ENCODE assay signal across 1 cellular context in the genomic region with DNA sequence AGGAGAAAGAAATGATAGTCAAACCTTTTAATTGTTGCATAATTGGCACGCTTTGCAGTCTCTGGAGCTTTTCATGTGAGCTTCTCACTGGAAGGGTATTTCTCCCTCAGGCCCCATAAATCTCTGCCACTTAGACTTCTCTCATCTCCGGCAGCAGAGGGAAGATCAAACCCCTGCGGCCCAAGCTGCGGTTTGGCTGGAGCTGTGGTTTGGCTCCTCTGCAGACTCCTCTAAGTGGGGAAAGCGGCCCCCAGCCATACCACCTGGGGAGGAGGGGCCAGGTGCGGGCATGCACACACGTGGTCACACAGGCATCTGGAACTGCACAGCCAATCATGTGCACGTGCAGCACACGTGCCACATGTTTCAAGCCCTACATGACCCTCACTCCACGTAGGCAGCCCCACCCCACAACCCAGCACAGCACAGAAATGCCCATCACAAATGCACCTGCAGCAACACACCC.
TF ChIP-seq lines count a peak whose summit lies in the region.

No MANE protein-coding gene starts in this region.

TF ChIP-seq in HEK293, 187 proteins besides CTCF, POLR2A, EP300 and RAD21 (continued from another document and continues in another):
- TF ChIP-seq, protein P1, sequence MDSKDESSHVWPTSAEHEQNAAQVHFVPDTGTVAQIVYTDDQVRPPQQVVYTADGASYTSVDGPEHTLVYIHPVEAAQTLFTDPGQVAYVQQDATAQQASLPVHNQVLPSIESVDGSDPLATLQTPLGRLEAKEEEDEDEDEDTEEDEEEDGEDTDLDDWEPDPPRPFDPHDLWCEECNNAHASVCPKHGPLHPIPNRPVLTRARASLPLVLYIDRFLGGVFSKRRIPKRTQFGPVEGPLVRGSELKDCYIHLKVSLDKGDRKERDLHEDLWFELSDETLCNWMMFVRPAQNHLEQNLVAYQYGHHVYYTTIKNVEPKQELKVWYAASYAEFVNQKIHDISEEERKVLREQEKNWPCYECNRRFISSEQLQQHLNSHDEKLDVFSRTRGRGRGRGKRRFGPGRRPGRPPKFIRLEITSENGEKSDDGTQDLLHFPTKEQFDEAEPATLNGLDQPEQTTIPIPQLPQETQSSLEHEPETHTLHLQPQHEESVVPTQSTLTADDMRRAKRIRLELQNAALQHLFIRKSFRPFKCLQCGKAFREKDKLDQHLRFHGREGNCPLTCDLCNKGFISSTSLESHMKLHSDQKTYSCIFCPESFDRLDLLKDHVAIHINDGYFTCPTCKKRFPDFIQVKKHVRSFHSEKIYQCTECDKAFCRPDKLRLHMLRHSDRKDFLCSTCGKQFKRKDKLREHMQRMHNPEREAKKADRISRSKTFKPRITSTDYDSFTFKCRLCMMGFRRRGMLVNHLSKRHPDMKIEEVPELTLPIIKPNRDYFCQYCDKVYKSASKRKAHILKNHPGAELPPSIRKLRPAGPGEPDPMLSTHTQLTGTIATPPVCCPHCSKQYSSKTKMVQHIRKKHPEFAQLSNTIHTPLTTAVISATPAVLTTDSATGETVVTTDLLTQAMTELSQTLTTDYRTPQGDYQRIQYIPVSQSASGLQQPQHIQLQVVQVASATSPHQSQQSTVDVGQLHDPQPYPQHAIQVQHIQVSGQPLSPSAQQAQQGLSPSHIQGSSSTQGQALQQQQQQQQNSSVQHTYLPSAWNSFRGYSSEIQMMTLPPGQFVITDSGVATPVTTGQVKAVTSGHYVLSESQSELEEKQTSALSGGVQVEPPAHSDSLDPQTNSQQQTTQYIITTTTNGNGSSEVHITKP (tag by site-specific recombination; IDR thresholded peaks at IDR 0.05): peak; percentile 94
- TF ChIP-seq ZNF239 (tag by site-specific recombination; IDR thresholded peaks at IDR 0.05): no peak
- no peak for TF ChIP-seq ZNF837 (tag by site-specific recombination; IDR thresholded peaks at IDR 0.05)
- TF ChIP-seq ZNF776 (tag by site-specific recombination; IDR thresholded peaks at IDR 0.05; ENCODE audit: borderline replicate concordance): no peak
- peak; percentile 79 for TF ChIP-seq ZBTB21 (tag by site-specific recombination; IDR thresholded peaks at IDR 0.05)
- 0 out of 2 replicates have a peak, but pooled peaks have one; percentile 69 for TF ChIP-seq ZNF610 (tag by site-specific recombination; IDR thresholded peaks at IDR 0.05; ENCODE audit: borderline replicate concordance)
- no peak for TF ChIP-seq SCRT1 (tag by site-specific recombination; IDR thresholded peaks at IDR 0.05; ENCODE audit: borderline replicate concordance)
- TF ChIP-seq ZNF274 (IDR thresholded peaks at IDR 0.05; ENCODE audit: low read length): no peak
- no peak for TF ChIP-seq ZNF274 (tag by site-specific recombination; IDR thresholded peaks at IDR 0.05; ENCODE audit: borderline replicate concordance)
- TF ChIP-seq, protein P2, sequence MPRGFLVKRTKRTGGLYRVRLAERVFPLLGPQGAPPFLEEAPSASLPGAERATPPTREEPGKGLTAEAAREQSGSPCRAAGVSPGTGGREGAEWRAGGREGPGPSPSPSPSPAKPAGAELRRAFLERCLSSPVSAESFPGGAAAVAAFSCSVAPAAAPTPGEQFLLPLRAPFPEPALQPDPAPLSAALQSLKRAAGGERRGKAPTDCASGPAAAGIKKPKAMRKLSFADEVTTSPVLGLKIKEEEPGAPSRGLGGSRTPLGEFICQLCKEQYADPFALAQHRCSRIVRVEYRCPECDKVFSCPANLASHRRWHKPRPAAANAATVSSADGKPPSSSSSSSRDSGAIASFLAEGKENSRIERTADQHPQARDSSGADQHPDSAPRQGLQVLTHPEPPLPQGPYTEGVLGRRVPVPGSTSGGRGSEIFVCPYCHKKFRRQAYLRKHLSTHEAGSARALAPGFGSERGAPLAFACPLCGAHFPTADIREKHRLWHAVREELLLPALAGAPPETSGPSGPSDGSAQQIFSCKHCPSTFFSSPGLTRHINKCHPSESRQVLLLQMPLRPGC (tag by site-specific recombination; IDR thresholded peaks at IDR 0.05): peak; percentile 83
- no peak for TF ChIP-seq ZNF211 (tag by site-specific recombination; IDR thresholded peaks at IDR 0.05; ENCODE audit: low read depth)
- TF ChIP-seq ZSCAN30 (tag by site-specific recombination; IDR thresholded peaks at IDR 0.05): peak; percentile 75; the same call in 1 of the 2 replicates
- no peak for TF ChIP-seq SCRT2 (tag by site-specific recombination; IDR thresholded peaks at IDR 0.05)
- TF ChIP-seq, protein P3, sequence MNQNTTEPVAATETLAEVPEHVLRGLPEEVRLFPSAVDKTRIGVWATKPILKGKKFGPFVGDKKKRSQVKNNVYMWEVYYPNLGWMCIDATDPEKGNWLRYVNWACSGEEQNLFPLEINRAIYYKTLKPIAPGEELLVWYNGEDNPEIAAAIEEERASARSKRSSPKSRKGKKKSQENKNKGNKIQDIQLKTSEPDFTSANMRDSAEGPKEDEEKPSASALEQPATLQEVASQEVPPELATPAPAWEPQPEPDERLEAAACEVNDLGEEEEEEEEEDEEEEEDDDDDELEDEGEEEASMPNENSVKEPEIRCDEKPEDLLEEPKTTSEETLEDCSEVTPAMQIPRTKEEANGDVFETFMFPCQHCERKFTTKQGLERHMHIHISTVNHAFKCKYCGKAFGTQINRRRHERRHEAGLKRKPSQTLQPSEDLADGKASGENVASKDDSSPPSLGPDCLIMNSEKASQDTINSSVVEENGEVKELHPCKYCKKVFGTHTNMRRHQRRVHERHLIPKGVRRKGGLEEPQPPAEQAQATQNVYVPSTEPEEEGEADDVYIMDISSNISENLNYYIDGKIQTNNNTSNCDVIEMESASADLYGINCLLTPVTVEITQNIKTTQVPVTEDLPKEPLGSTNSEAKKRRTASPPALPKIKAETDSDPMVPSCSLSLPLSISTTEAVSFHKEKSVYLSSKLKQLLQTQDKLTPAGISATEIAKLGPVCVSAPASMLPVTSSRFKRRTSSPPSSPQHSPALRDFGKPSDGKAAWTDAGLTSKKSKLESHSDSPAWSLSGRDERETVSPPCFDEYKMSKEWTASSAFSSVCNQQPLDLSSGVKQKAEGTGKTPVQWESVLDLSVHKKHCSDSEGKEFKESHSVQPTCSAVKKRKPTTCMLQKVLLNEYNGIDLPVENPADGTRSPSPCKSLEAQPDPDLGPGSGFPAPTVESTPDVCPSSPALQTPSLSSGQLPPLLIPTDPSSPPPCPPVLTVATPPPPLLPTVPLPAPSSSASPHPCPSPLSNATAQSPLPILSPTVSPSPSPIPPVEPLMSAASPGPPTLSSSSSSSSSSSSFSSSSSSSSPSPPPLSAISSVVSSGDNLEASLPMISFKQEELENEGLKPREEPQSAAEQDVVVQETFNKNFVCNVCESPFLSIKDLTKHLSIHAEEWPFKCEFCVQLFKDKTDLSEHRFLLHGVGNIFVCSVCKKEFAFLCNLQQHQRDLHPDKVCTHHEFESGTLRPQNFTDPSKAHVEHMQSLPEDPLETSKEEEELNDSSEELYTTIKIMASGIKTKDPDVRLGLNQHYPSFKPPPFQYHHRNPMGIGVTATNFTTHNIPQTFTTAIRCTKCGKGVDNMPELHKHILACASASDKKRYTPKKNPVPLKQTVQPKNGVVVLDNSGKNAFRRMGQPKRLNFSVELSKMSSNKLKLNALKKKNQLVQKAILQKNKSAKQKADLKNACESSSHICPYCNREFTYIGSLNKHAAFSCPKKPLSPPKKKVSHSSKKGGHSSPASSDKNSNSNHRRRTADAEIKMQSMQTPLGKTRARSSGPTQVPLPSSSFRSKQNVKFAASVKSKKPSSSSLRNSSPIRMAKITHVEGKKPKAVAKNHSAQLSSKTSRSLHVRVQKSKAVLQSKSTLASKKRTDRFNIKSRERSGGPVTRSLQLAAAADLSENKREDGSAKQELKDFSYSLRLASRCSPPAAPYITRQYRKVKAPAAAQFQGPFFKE (tag by site-specific recombination; IDR thresholded peaks at IDR 0.05; ENCODE audit: borderline replicate concordance): no peak
- TF ChIP-seq ZNF654 (tag by site-specific recombination; IDR thresholded peaks at IDR 0.05; ENCODE audit: low read depth): no peak
- peak; percentile 65 for TF ChIP-seq MEIS1 (CRISPR knock-in tag; IDR thresholded peaks at IDR 0.05; ENCODE audit: borderline replicate concordance)
- no peak for TF ChIP-seq PRDM1 (tag by site-specific recombination; IDR thresholded peaks at IDR 0.05)
- TF ChIP-seq ZNF549 (tag by site-specific recombination; IDR thresholded peaks at IDR 0.05): no peak
- TF ChIP-seq ZNF76 (tag by site-specific recombination; IDR thresholded peaks at IDR 0.05; ENCODE audit: borderline replicate concordance, low read depth): no peak
- no peak for TF ChIP-seq ZNF585B (tag by site-specific recombination; IDR thresholded peaks at IDR 0.05)
- TF ChIP-seq, protein P4, sequence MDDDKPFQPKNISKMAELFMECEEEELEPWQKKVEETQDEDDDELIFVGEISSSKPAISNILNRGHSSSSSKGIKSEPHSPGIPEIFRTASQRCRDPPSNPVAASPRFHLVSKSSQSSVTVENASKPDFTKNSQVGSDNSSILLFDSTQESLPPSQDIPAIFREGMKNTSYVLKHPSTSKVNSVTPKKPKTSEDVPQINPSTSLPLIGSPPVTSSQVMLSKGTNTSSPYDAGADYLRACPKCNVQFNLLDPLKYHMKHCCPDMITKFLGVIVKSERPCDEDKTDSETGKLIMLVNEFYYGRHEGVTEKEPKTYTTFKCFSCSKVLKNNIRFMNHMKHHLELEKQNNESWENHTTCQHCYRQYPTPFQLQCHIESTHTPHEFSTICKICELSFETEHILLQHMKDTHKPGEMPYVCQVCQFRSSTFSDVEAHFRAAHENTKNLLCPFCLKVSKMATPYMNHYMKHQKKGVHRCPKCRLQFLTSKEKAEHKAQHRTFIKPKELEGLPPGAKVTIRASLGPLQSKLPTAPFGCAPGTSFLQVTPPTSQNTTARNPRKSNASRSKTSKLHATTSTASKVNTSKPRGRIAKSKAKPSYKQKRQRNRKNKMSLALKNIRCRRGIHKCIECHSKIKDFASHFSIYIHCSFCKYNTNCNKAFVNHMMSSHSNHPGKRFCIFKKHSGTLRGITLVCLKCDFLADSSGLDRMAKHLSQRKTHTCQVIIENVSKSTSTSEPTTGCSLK (tag by site-specific recombination; IDR thresholded peaks at IDR 0.05): no peak
- TF ChIP-seq ZNF830 (tag by site-specific recombination; IDR thresholded peaks at IDR 0.05; ENCODE audit: low read depth): no peak
- peak; percentile 38; the same call in 1 of the 2 replicates for TF ChIP-seq ZNF394 (tag by site-specific recombination; IDR thresholded peaks at IDR 0.05; ENCODE audit: borderline replicate concordance)
- TF ChIP-seq, protein P5, sequence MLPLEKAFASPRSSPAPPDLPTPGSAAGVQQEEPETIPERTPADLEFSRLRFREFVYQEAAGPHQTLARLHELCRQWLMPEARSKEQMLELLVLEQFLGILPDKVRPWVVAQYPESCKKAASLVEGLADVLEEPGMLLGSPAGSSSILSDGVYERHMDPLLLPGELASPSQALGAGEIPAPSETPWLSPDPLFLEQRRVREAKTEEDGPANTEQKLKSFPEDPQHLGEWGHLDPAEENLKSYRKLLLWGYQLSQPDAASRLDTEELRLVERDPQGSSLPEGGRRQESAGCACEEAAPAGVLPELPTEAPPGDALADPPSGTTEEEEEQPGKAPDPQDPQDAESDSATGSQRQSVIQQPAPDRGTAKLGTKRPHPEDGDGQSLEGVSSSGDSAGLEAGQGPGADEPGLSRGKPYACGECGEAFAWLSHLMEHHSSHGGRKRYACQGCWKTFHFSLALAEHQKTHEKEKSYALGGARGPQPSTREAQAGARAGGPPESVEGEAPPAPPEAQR (tag by site-specific recombination; IDR thresholded peaks at IDR 0.05): no peak
- TF ChIP-seq ZNF341 (tag by site-specific recombination; IDR thresholded peaks at IDR 0.05; ENCODE audit: low read depth): peak; percentile 26; the same call in 1 of the 2 replicates
- TF ChIP-seq REPIN1 (tag by site-specific recombination; IDR thresholded peaks at IDR 0.05; ENCODE audit: low read depth): no peak; the same call in 1 of the 2 replicates
- TF ChIP-seq, protein P6, sequence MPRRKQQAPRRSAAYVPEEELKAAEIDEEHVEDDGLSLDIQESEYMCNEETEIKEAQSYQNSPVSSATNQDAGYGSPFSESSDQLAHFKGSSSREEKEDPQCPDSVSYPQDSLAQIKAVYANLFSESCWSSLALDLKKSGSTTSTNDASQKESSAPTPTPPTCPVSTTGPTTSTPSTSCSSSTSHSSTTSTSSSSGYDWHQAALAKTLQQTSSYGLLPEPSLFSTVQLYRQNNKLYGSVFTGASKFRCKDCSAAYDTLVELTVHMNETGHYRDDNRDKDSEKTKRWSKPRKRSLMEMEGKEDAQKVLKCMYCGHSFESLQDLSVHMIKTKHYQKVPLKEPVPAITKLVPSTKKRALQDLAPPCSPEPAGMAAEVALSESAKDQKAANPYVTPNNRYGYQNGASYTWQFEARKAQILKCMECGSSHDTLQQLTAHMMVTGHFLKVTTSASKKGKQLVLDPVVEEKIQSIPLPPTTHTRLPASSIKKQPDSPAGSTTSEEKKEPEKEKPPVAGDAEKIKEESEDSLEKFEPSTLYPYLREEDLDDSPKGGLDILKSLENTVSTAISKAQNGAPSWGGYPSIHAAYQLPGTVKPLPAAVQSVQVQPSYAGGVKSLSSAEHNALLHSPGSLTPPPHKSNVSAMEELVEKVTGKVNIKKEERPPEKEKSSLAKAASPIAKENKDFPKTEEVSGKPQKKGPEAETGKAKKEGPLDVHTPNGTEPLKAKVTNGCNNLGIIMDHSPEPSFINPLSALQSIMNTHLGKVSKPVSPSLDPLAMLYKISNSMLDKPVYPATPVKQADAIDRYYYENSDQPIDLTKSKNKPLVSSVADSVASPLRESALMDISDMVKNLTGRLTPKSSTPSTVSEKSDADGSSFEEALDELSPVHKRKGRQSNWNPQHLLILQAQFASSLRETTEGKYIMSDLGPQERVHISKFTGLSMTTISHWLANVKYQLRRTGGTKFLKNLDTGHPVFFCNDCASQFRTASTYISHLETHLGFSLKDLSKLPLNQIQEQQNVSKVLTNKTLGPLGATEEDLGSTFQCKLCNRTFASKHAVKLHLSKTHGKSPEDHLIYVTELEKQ (tag by site-specific recombination; IDR thresholded peaks at IDR 0.05; ENCODE audit: borderline replicate concordance): peak; percentile 94
- peak; percentile 20; the same call in 1 of the 2 replicates for TF ChIP-seq ZFHX2 (tag by site-specific recombination; conservative IDR thresholded peaks at IDR 0.05)
- TF ChIP-seq ZNF48 (tag by site-specific recombination; IDR thresholded peaks at IDR 0.05): no peak
- peak; percentile 86 for TF ChIP-seq ZEB2 (tag by site-specific recombination; IDR thresholded peaks at IDR 0.05)
- TF ChIP-seq ZFP37 (tag by site-specific recombination; IDR thresholded peaks at IDR 0.05): no peak
- TF ChIP-seq ZNF555 (tag by site-specific recombination; conservative IDR thresholded peaks at IDR 0.05): no peak
- TF ChIP-seq, protein P7, sequence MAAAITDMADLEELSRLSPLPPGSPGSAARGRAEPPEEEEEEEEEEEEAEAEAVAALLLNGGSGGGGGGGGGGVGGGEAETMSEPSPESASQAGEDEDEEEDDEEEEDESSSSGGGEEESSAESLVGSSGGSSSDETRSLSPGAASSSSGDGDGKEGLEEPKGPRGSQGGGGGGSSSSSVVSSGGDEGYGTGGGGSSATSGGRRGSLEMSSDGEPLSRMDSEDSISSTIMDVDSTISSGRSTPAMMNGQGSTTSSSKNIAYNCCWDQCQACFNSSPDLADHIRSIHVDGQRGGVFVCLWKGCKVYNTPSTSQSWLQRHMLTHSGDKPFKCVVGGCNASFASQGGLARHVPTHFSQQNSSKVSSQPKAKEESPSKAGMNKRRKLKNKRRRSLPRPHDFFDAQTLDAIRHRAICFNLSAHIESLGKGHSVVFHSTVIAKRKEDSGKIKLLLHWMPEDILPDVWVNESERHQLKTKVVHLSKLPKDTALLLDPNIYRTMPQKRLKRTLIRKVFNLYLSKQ (tag by site-specific recombination; IDR thresholded peaks at IDR 0.05; ENCODE audit: borderline replicate concordance): no peak
